Comparison of ENCODE assay signal across 1 cellular context in genomic region chr12:91289881-91290280, GRCh38.
TF ChIP-seq lines count a peak whose summit lies in the region.

No MANE protein-coding gene starts in this region.

TF ChIP-seq in GM23338, 12 proteins besides CTCF, POLR2A, EP300 and RAD21 (continued from another document):
- TF ChIP-seq ZNF462 (CRISPR knock-in tag; IDR thresholded peaks at IDR 0.05), result no peak
- TF ChIP-seq JUNB (IDR thresholded peaks at IDR 0.05; ENCODE audit: unreplicated experiment), result no peak
- TF ChIP-seq ETS1 (IDR thresholded peaks at IDR 0.05), result no peak
- no peak for TF ChIP-seq ZNF114 (CRISPR knock-in tag; IDR thresholded peaks at IDR 0.05)
- no peak for TF ChIP-seq STAT1 (IDR thresholded peaks at IDR 0.05; ENCODE audit: unreplicated experiment)
TF ChIP-seq in GM23338: peak in this region for 0.
